9 cellular contexts compared by ENCODE assay signal in genomic region chr1:172845371-172845770, GRCh38.
DNase-seq lines count a peak whose midpoint lies in the region; ATAC-seq, FAIRE-seq and TF ChIP-seq lines count a peak whose summit lies in the region.
"Had no signal": no experiment of that assay in that cellular context is flagged by ENCODE, and none has a peak within 500 bp of the region (broad histone marks: within the 10 kb centered on the region; RNA-seq: fewer than 3 reads in every experiment).

No MANE protein-coding gene starts in this region.

- no peaks in the 10 kb centered on the region for H4K20me1 ChIP-seq in hepatocyte (ENCODE audit: insufficient read depth, poor library complexity, severe bottlenecking)

- H3K4me3 ChIP-seq in hepatocyte (no peak overlapping the region), Peyer's patch (no peak overlapping the region)

- H3K4me1 ChIP-seq in hepatocyte (ENCODE audit: insufficient read depth) (no peaks in the 10 kb centered on the region), Peyer's patch (no peaks in the 10 kb centered on the region)

- H2AFZ ChIP-seq in hepatocyte, result no peak overlapping the region

- no peak for TF ChIP-seq POLR2A in Peyer's patch (IDR thresholded peaks at IDR 0.05)
- TF ChIP-seq POLR2A in H54 (IDR thresholded peaks at IDR 0.05; ENCODE audit: low read depth, low read length), result no peak

- no peak for FAIRE-seq in H54 (lab: Jason Lieb, UNC)
- FAIRE-seq: GM19239 had no signal

- TF ChIP-seq CTCF in hepatocyte (IDR thresholded peaks at IDR 0.05; ENCODE audit: poor library complexity) (no peak), Peyer's patch (IDR thresholded peaks at IDR 0.05) (no peak)

- WGBS in hepatocyte (ENCODE audit: low lambda C conversion rate, missing lambda C conversion rate), result 57% methylated on average over 2 of the region's 2 CpGs

- H3K27ac ChIP-seq in hepatocyte, result no peak overlapping the region
- H3K27ac ChIP-seq in Peyer's patch, result no peak overlapping the region

- no peaks in the 10 kb centered on the region for H3K79me2 ChIP-seq in hepatocyte

- no peaks in the 10 kb centered on the region for H3K36me3 ChIP-seq in hepatocyte (replicated peaks; ENCODE audit: insufficient read depth, low read depth)
- H3K36me3 ChIP-seq in Peyer's patch, result no peaks in the 10 kb centered on the region

- H3K9me3 ChIP-seq in hepatocyte (ENCODE audit: low read depth) (no peaks in the 10 kb centered on the region), Peyer's patch (no peaks in the 10 kb centered on the region)

- H3K9me2 ChIP-seq in hepatocyte (replicated peaks; ENCODE audit: insufficient read depth), result no peaks in the 10 kb centered on the region

- H3K4me2 ChIP-seq in hepatocyte, result no peak overlapping the region

- ATAC-seq in HG03565 (IDR thresholded peaks at IDR 0.05; ENCODE audit: unreplicated experiment), result peak; percentile 65

- no peaks in the 10 kb centered on the region for H3K27me3 ChIP-seq in hepatocyte
- H3K27me3 ChIP-seq in Peyer's patch, result no peaks in the 10 kb centered on the region

- peak; percentile 24 to 42 for DNase-seq in activated CD8-positive, alpha-beta memory T cell treated with anti-CD3 and anti-CD28 coated beads for 4 hours (ENCODE audit: low read depth in 2 of 2)
- peak; percentile 11 for DNase-seq in hepatocyte (ENCODE audit: low spot score)
- peak; percentile 56 to 71 for DNase-seq in stimulated activated CD8-positive, alpha-beta memory T cell treated with anti-CD3 and anti-CD28 coated beads, Interleukin-7, amount 100 ng/mL, for 48 hours (ENCODE audit: extremely low read depth in 1 of 2, low read depth in 1 of 2)
- no peak for DNase-seq in Peyer's patch
- DNase-seq in H54 (ENCODE audit: insufficient read length, low spot score), result no peak
- no peak for DNase-seq in NCI-H226
- DNase-seq: NCI-H1092 had no signal

Comparison
In these comparisons a context has a peak if more than half of its experiments do, and no peak if none do; other contexts are left out.
1. DNase-seq: peak in activated CD8-positive, alpha-beta memory T cell treated with anti-CD3 and anti-CD28 coated beads for 4 hours (2 of 2), hepatocyte (single experiment) and stimulated activated CD8-positive, alpha-beta memory T cell treated with anti-CD3 and anti-CD28 coated beads, Interleukin-7, amount 100 ng/mL, for 48 hours (2 of 2); none in Peyer's patch (0 of 3), H54 (single experiment) and NCI-H226 (single experiment).